In genomic region chr4:83644677-83645639, GRCh38 we compare ENCODE assay signal across 8 cellular contexts.
DNase-seq lines count a peak whose midpoint lies in the region; ATAC-seq, FAIRE-seq and TF ChIP-seq lines count a peak whose summit lies in the region.

No MANE protein-coding gene starts in this region.

- H3K27me3 ChIP-seq in A673 (replicated peaks; ENCODE audit: insufficient read depth, low read depth, low read length, poor library complexity) (no peaks in the 10 kb centered on the region), endodermal cell (ENCODE audit: control insufficient read depth, insufficient read depth, low read length, poor library complexity, severe bottlenecking) (no peaks in the 10 kb centered on the region)
- H3K27me3 ChIP-seq in naive thymus-derived CD4-positive, alpha-beta T cell (ENCODE audit: control insufficient read depth in 2 of 2, insufficient read depth in 2 of 2, low read length in 2 of 2): no peaks in the 10 kb centered on the region

- POLR2A ChIA-PET in A673 (lab: Charles Lee; ENCODE audit: low non-redundant PET): interaction anchor here (0.6 kb wide), 1 partner anchor 1161 kb away, joined by 4 read pairs; no protein-coding TSS in a partner anchor
- POLR2A ChIA-PET in naive thymus-derived CD4-positive, alpha-beta T cell (lab: Charles Lee): interaction anchor here (0.6 to 0.7 kb wide), 2 partner anchors 38 to 210 kb away, joined by 3 read pairs; no protein-coding TSS in a partner anchor

- CTCF ChIA-PET in A673 (lab: Charles Lee): no interaction called here
- CTCF ChIA-PET in naive thymus-derived CD4-positive, alpha-beta T cell (lab: Charles Lee): interaction anchor here (0.5 to 1.6 kb wide), 10 partner anchors 10 to 1750 kb away, joined by 3 to 9 read pairs (median 4); no protein-coding TSS in a partner anchor

- H3K9me3 ChIP-seq in A673 (ENCODE audit: low read depth, low read length, poor library complexity, severe bottlenecking) (no peaks in the 10 kb centered on the region), endodermal cell (ENCODE audit: control insufficient read depth, low read length) (no peaks in the 10 kb centered on the region)
- H3K9me3 ChIP-seq in naive thymus-derived CD4-positive, alpha-beta T cell (ENCODE audit: control insufficient read depth in 2 of 3, low read length in 3 of 3): no peaks in the 10 kb centered on the region

- H3K9ac ChIP-seq in endodermal cell (ENCODE audit: extremely low read depth, low read length, poor library complexity, severe bottlenecking): no peak overlapping the region

- H3K9me3 Mint-ChIP-seq in HFFc6 (no peaks in the 10 kb centered on the region), endodermal cell (no peaks in the 10 kb centered on the region)
- peaks cover 0 to 2% (median 0%) of the 10 kb centered on the region in 11 donors for H3K9me3 Mint-ChIP-seq in naive thymus-derived CD4-positive, alpha-beta T cell

- FAIRE-seq in G401.6 (lab: Jason Lieb, UNC): peak; percentile 97

- H3K36me3 ChIP-seq in A673 (ENCODE audit: insufficient read depth, low read length, poor library complexity, severe bottlenecking) (no peaks in the 10 kb centered on the region), endodermal cell (ENCODE audit: control insufficient read depth, insufficient read depth, low read length) (no peaks in the 10 kb centered on the region)
- no peaks in the 10 kb centered on the region for H3K36me3 ChIP-seq in naive thymus-derived CD4-positive, alpha-beta T cell (ENCODE audit: control insufficient read depth in 2 of 3, insufficient read depth in 3 of 3, low read length in 3 of 3)

- peak; percentile 85 for ATAC-seq in naive thymus-derived CD4-positive, alpha-beta T cell

- TF ChIP-seq CTCF in A673 (conservative IDR thresholded peaks at IDR 0.05; ENCODE audit: low read depth, low read length) (peak; percentile 71), HFFc6 (IDR thresholded peaks at IDR 0.05) (peak; percentile 98), endodermal cell (conservative IDR thresholded peaks at IDR 0.05) (peak; percentile 96)

- BruUV-seq in A673 (replicated peaks; lab: Mats Ljungman, UMichigan): TSS peak; percentile 97

- H3K4me1 Mint-ChIP-seq in HFFc6 (ENCODE audit: low read depth) (peaks cover 23% of the 10 kb centered on the region), endodermal cell (peaks cover 2% of the 10 kb centered on the region)
- peaks cover 0 to 5% (median 3%) of the 10 kb centered on the region in 7 donors for H3K4me1 Mint-ChIP-seq in naive thymus-derived CD4-positive, alpha-beta T cell

- H3K4me3 Mint-ChIP-seq in HFFc6: no peak overlapping the region; the same call in 1 of the 2 replicates
- H3K4me3 Mint-ChIP-seq in endodermal cell: no peak overlapping the region
- H3K4me3 Mint-ChIP-seq in naive thymus-derived CD4-positive, alpha-beta T cell: peak overlapping the region in 1 of 10 donors; percentile 1

- H3K36me3 Mint-ChIP-seq in HFFc6 (ENCODE audit: low read depth): no peaks in the 10 kb centered on the region
- no peaks in the 10 kb centered on the region for H3K36me3 Mint-ChIP-seq in endodermal cell (ENCODE audit: low read depth)
- H3K36me3 Mint-ChIP-seq in naive thymus-derived CD4-positive, alpha-beta T cell: no peaks in the 10 kb centered on the region

- H3K4me3 ChIP-seq in A673 (ENCODE audit: low read depth, low read length, poor library complexity, severe bottlenecking): no peak overlapping the region
- no peak overlapping the region for H3K4me3 ChIP-seq in endodermal cell (ENCODE audit: low read length)
- H3K4me3 ChIP-seq in naive thymus-derived CD4-positive, alpha-beta T cell (ENCODE audit: low read length): no peak overlapping the region

- peaks cover 37% of the 10 kb centered on the region for H3K4me1 ChIP-seq in A673 (ENCODE audit: insufficient read depth, low read length, poor library complexity, severe bottlenecking)
- no peaks in the 10 kb centered on the region for H3K4me1 ChIP-seq in endodermal cell (ENCODE audit: control insufficient read depth, insufficient read depth, low read length)
- no peaks in the 10 kb centered on the region for H3K4me1 ChIP-seq in naive thymus-derived CD4-positive, alpha-beta T cell (ENCODE audit: control insufficient read depth in 2 of 2, insufficient read depth in 2 of 2, low read length in 2 of 2)

- H3K27ac Mint-ChIP-seq in HFFc6 (no peak overlapping the region), endodermal cell (no peak overlapping the region)
- H3K27ac Mint-ChIP-seq in naive thymus-derived CD4-positive, alpha-beta T cell: no peak overlapping the region

- WGBS in endodermal cell (ENCODE audit: insufficient coverage in 1 of 2, insufficient read length in 1 of 2), 2 experiments: 0 to 9% methylated on average over 1 to 5 of the region's 5 CpGs

- intact Hi-C loops in A673 (cut with micrococcal nuclease; ENCODE audit: unreplicated experiment): loop anchor here (2.0 to 5.0 kb wide), 2 partner anchors 612 to 860 kb away; no protein-coding TSS in a partner anchor
- intact Hi-C loops in naive thymus-derived CD4-positive, alpha-beta T cell (cut with micrococcal nuclease): loop anchor here (1.0 to 10.0 kb wide), 5 partner anchors 233 to 884 kb away; partner anchors contain the start of gene COQ2 (in 1 of the 2)
- intact Hi-C loops in posterior vena cava (cut with DNase I): loop anchor here in 1 of 2 donors (5.0 kb wide), 1 partner anchor 138 kb away; no protein-coding TSS in a partner anchor

- H3K27ac ChIP-seq in A673 (ENCODE audit: low read depth, low read length, poor library complexity, severe bottlenecking): peak overlapping the region; percentile 87
- no peak overlapping the region for H3K27ac ChIP-seq in endodermal cell (ENCODE audit: low read depth, low read length)
- no peak overlapping the region for H3K27ac ChIP-seq in naive thymus-derived CD4-positive, alpha-beta T cell (ENCODE audit: low read depth, low read length)

- DNase-seq in A673 (ENCODE audit: low spot score) (peak; percentile 76), HFFc6 (peak; percentile 38), NCI-H1105 (lab: John Stamatoyannopoulos, UW) (peak; percentile 1), SW 1271 (lab: John Stamatoyannopoulos, UW) (peak; percentile 1 to 59), endodermal cell (peak; percentile 59), posterior vena cava (ENCODE audit: low spot score) (no peak)
- peak in 6 of 9 donors; percentile 14 to 57 (median 48) for DNase-seq in naive thymus-derived CD4-positive, alpha-beta T cell

- H3K27me3 Mint-ChIP-seq in HFFc6 (ENCODE audit: insufficient read depth) (peaks cover 8% of the 10 kb centered on the region), endodermal cell (ENCODE audit: insufficient read depth) (no peaks in the 10 kb centered on the region)
- peaks cover 0 to 16% (median 5%) of the 10 kb centered on the region in 5 donors for H3K27me3 Mint-ChIP-seq in naive thymus-derived CD4-positive, alpha-beta T cell
